Comparison of ENCODE assay signal across 8 cellular contexts in genomic region chr16:31386157-31386984, GRCh38. TPM values are rescaled to one million over a fixed set of nuclear protein-coding genes. Genes with fewer than 3 reads are reported as not detected.
A peak's percentile ranks its signal among the peaks of the same experiment; 100 is the strongest.
DNase-seq lines count a peak whose midpoint lies in the region; ATAC-seq and TF ChIP-seq lines count a peak whose summit lies in the region.

No MANE protein-coding gene starts in this region.

- H3K9me3 ChIP-seq in T-helper 17 cell (ENCODE audit: control insufficient read depth, low read length, poor library complexity, severe bottlenecking) (no peaks in the 10 kb centered on the region), left ventricle myocardium inferior (replicated peaks) (no peaks in the 10 kb centered on the region), lower lobe of right lung (no peaks in the 10 kb centered on the region)

- H3K27ac ChIP-seq in left ventricle myocardium inferior (replicated peaks), result no peak overlapping the region
- no peak overlapping the region for H3K27ac ChIP-seq in lower lobe of right lung

- H3K27me3 Mint-ChIP-seq in T-helper 17 cell, result peaks cover 59% of the 10 kb centered on the region

- DNase-seq in CD1c-positive myeloid dendritic cell (ENCODE audit: extremely low spot score), result peak; percentile 91
- DNase-seq in H7, result peak; percentile 54
- no peak for DNase-seq in T-helper 17 cell
- DNase-seq in kidney epithelial cell (ENCODE audit: low read depth), result peak; percentile 32
- no peak for DNase-seq in left ventricle myocardium inferior
- DNase-seq in lower lobe of right lung, result no peak
- no peak for DNase-seq in NCI-H2029 treated with DMSO at 0.1 percent for 48 hours (lab: John Stamatoyannopoulos, UW)

- H3K4me1 ChIP-seq in left ventricle myocardium inferior, result peaks cover 4% of the 10 kb centered on the region
- no peaks in the 10 kb centered on the region for H3K4me1 ChIP-seq in lower lobe of right lung

- H3K4me3 Mint-ChIP-seq in T-helper 17 cell, result no peak overlapping the region

- H3K27me3 ChIP-seq in H7 (ENCODE audit: control insufficient read depth, insufficient read depth, low read length) (no peaks in the 10 kb centered on the region), kidney epithelial cell (ENCODE audit: control insufficient read depth, insufficient read depth, low read length) (no peaks in the 10 kb centered on the region), left ventricle myocardium inferior (ENCODE audit: low read depth) (peaks cover 57% of the 10 kb centered on the region), lower lobe of right lung (ENCODE audit: low read depth) (peaks cover 4% of the 10 kb centered on the region)

- ATAC-seq in T-helper 17 cell (peak; percentile 62), GM19467 (IDR thresholded peaks at IDR 0.05; ENCODE audit: unreplicated experiment) (no peak), lower lobe of right lung (no peak)

- H3K4me1 Mint-ChIP-seq in T-helper 17 cell, result peaks cover 10% of the 10 kb centered on the region

- H3K27ac Mint-ChIP-seq in T-helper 17 cell, result no peak overlapping the region

- no peak for TF ChIP-seq CTCF in kidney epithelial cell (IDR thresholded peaks at IDR 0.05; ENCODE audit: insufficient read depth, low read length, poor library complexity, severe bottlenecking)
- no peak for TF ChIP-seq CTCF in left ventricle myocardium inferior (IDR thresholded peaks at IDR 0.05; ENCODE audit: borderline replicate concordance)
- no peak for TF ChIP-seq CTCF in lower lobe of right lung (IDR thresholded peaks at IDR 0.05)

- no peaks in the 10 kb centered on the region for H3K36me3 Mint-ChIP-seq in T-helper 17 cell (ENCODE audit: low read depth)

- no peak overlapping the region for H3K4me3 ChIP-seq in H7 (ENCODE audit: insufficient read depth, low read depth, low read length)
- no peak overlapping the region for H3K4me3 ChIP-seq in kidney epithelial cell (ENCODE audit: low read depth, low read length)
- no peak overlapping the region for H3K4me3 ChIP-seq in left ventricle myocardium inferior
- no peak overlapping the region for H3K4me3 ChIP-seq in lower lobe of right lung

- no peaks in the 10 kb centered on the region for H3K36me3 ChIP-seq in H7 (replicated peaks; ENCODE audit: control insufficient read depth, insufficient read depth, low read length)
- no peaks in the 10 kb centered on the region for H3K36me3 ChIP-seq in kidney epithelial cell (ENCODE audit: control insufficient read depth, insufficient read depth, low read length)
- no peaks in the 10 kb centered on the region for H3K36me3 ChIP-seq in left ventricle myocardium inferior
- H3K36me3 ChIP-seq in lower lobe of right lung, result no peaks in the 10 kb centered on the region

- intact Hi-C loops in left ventricle myocardium inferior (cut with micrococcal nuclease), result no loop called here
- intact Hi-C loops in lower lobe of right lung (cut with DNase I), result no loop called here

RNA-seq across cellular contexts. Expression of gene ITGAD, which starts 6.8 kb away (rescaled TPM):
- total RNA-seq in H7 (2014; rRNA removed; shearing (Covaris generic)), result not detected in 2 replicates
- total RNA-seq in T-helper 17 cell (not detected), kidney epithelial cell (not detected in 2 replicates), left ventricle myocardium inferior (not detected), lower lobe of right lung (0.62 TPM)

RNA-seq across cellular contexts. Expression of gene ITGAX, which starts 31.4 kb away (rescaled TPM):
- total RNA-seq in H7 (2014; rRNA removed; shearing (Covaris generic)), result 0.26 and 0.80 TPM in 2 replicates
- 10 to 100 TPM in 1 of 2 donors, 1 to 10 TPM in 1; 4.6 to 16.0 TPM for total RNA-seq in T-helper 17 cell
- total RNA-seq in kidney epithelial cell, result 0.04 and 0.14 TPM in 2 replicates
- total RNA-seq in left ventricle myocardium inferior, result 1.4 TPM
- 188 TPM for total RNA-seq in lower lobe of right lung

RNA-seq across cellular contexts. Expression of gene COX6A2, which starts 41.8 kb away (rescaled TPM):
- not detected in 2 replicates for total RNA-seq in H7 (2014; rRNA removed; shearing (Covaris generic))
- total RNA-seq in T-helper 17 cell, result not detected
- total RNA-seq in kidney epithelial cell, result not detected in 2 replicates
- 1,568 TPM for total RNA-seq in left ventricle myocardium inferior
- total RNA-seq in lower lobe of right lung, result not detected

RNA-seq across cellular contexts. Expression of gene ZNF843, which starts 56.2 kb away (rescaled TPM):
- total RNA-seq in H7 (2014; rRNA removed; shearing (Covaris generic)), result 0.17 and 0.33 TPM in 2 replicates
- total RNA-seq in T-helper 17 cell (under 1 TPM; 0.10 to 0.23 TPM), kidney epithelial cell (0.89 and 3.2 TPM in 2 replicates), left ventricle myocardium inferior (3.2 TPM), lower lobe of right lung (0.89 TPM)

Comparison
In these comparisons a context has a peak if more than half of its experiments do, and no peak if none do; other contexts are left out.
1. DNase-seq: peak in CD1c-positive myeloid dendritic cell (single experiment), H7 (single experiment) and kidney epithelial cell (single experiment); none in T-helper 17 cell (0 of 3), left ventricle myocardium inferior (single experiment), lower lobe of right lung (single experiment) and NCI-H2029 treated with DMSO at 0.1 percent for 48 hours (single experiment).
2. RNA of gene ITGAX, which starts 31.4 kb away (total RNA-seq): 188 TPM in lower lobe of right lung (single experiment); 4.6 to 16.0 TPM in T-helper 17 cell, 1.4 TPM in left ventricle myocardium inferior (single experiment), 0.26 to 0.80 TPM in H7 and 0.04 to 0.14 TPM in kidney epithelial cell; every median in the first group is over 10 times any median in the second.
3. RNA of gene COX6A2, which starts 41.8 kb away (total RNA-seq): 1,568 TPM in left ventricle myocardium inferior (single experiment); not detected in H7, not detected in T-helper 17 cell, not detected in kidney epithelial cell and not detected in lower lobe of right lung (single experiment); every median in the first group is over 1,000 times any median in the second.